1 cellular context compared by ENCODE assay signal in the genomic region with DNA sequence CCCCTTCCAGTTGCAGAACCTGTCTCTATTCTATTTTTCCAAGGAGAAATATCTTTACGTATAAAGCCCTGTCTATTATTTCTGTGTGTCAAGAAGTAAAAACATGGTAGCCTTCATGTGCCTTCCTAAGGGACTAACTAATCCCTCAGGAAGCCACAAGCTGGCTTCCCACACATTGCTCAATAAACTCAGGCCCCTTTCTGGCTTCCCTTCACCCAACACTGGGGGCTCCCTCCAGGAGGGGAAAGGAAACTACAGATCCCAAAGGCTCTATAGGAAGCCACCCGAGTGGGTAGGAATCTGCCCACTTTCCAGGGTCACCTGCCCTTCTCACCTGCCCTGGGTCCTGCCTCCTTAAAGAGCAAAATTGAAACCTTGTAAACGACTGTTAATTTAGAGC.
TF ChIP-seq lines count a peak whose summit lies in the region.

No MANE protein-coding gene starts in this region.

TF ChIP-seq in PFSK-1, 5 proteins besides CTCF, POLR2A, EP300 and RAD21 (continued from another document):
- peak; percentile 51; the same call in 1 of the 2 replicates for TF ChIP-seq SIN3A (IDR thresholded peaks at IDR 0.05; ENCODE audit: borderline replicate concordance, insufficient read depth, low read length)
